ENCODE assay signal across 1 cellular context in genomic region chr4:125518281-125518680, GRCh38.
TF ChIP-seq lines count a peak whose summit lies in the region.

No MANE protein-coding gene starts in this region.

TF ChIP-seq in SK-N-SH, 30 proteins besides CTCF, POLR2A, EP300 and RAD21 (continued from another document):
- TF ChIP-seq USF1 (IDR thresholded peaks at IDR 0.05; ENCODE audit: borderline replicate concordance, low read depth): no peak
- TF ChIP-seq MEF2A (IDR thresholded peaks at IDR 0.05; ENCODE audit: borderline replicate concordance, low read depth): no peak
- no peak for TF ChIP-seq POLR2AphosphoS5 (IDR thresholded peaks at IDR 0.05; ENCODE audit: low read depth, low read length)
TF ChIP-seq in SK-N-SH: peak in this region for 0.
